ENCODE assay signal across 8 cellular contexts in genomic region chr10:63630928-63631685, GRCh38.
A peak's percentile ranks its signal among the peaks of the same experiment; 100 is the strongest.
DNase-seq lines count a peak whose midpoint lies in the region; ATAC-seq, FAIRE-seq and TF ChIP-seq lines count a peak whose summit lies in the region.

No MANE protein-coding gene starts in this region.

- no TSS peak for BruUV-seq in HepG2 (replicated peaks; lab: Mats Ljungman, UMichigan)

- peak overlapping the region; percentile 64 for H3K9ac ChIP-seq in HepG2 (ENCODE audit: insufficient read depth, low read depth, low read length)

- H3K27ac ChIP-seq in HepG2 (ENCODE audit: extremely low read length, insufficient read depth, low read length): no peak overlapping the region
- peak overlapping the region; percentile 94 to 98 for H3K27ac ChIP-seq in tibial artery

- TF ChIP-seq RAD21 in HepG2 (CRISPR knock-in tag; IDR thresholded peaks at IDR 0.05): no peak

- peak overlapping the region; percentile 99 for H3K4me3 Mint-ChIP-seq in activated naive CD4-positive, alpha-beta T cell treated with anti-CD3 and anti-CD28 coated beads, Interleukin-2, amount 50 U/mL, for 24 hours

- TF ChIP-seq CTCF in HepG2 (CRISPR knock-in tag; IDR thresholded peaks at IDR 0.05) (no peak), tibial artery (IDR thresholded peaks at IDR 0.05) (no peak)

- no peak overlapping the region for H3K27ac Mint-ChIP-seq in activated naive CD4-positive, alpha-beta T cell treated with anti-CD3 and anti-CD28 coated beads, Interleukin-2, amount 50 U/mL, for 24 hours

- peak overlapping the region; percentile 70 to 85 (median 75) for H3K4me3 ChIP-seq in HepG2 (replicated peaks in 1 of 3; ENCODE audit: insufficient read depth in 1 of 3, low read depth in 2 of 3, low read length in 3 of 3)
- H3K4me3 ChIP-seq in tibial artery: peak overlapping the region; percentile 60 to 78

- H3K27me3 ChIP-seq in HepG2 (ENCODE audit: control insufficient read depth in 1 of 2, insufficient read depth in 2 of 2, low read length in 2 of 2): no peaks in the 10 kb centered on the region; a peak in 1 of 5 replicates
- H3K27me3 ChIP-seq in tibial artery: no peaks in the 10 kb centered on the region

- no peaks in the 10 kb centered on the region for H3K36me3 Mint-ChIP-seq in activated naive CD4-positive, alpha-beta T cell treated with anti-CD3 and anti-CD28 coated beads, Interleukin-2, amount 50 U/mL, for 24 hours

- H3K79me2 ChIP-seq in HepG2 (ENCODE audit: insufficient read depth, low read length): no peaks in the 10 kb centered on the region

- FAIRE-seq in HepG2 (lab: Jason Lieb, UNC) (no peak), GM12891 (lab: Jason Lieb, UNC) (no peak)

- POLR2A ChIA-PET in HepG2 (lab: Yijun Ruan, JAX): interaction anchor here (1.1 to 3.2 kb wide), 5 partner anchors 109 to 464 kb away, joined by 3 to 27 read pairs (median 7); partner anchors contain the start of gene JMJD1C

- intact Hi-C loops in HepG2 (cut with micrococcal nuclease; ENCODE audit: unreplicated experiment): no loop called here
- intact Hi-C loops in tibial artery (cut with DNase I; ENCODE audit: low total_unique reads): loop anchor here (5.0 kb wide), 1 partner anchor 81 kb away; no protein-coding TSS in a partner anchor

- DNase-seq in activated naive CD4-positive, alpha-beta T cell treated with Interleukin-2 at 50 U/mL for 16 hours: no peak
- peak; percentile 26 for DNase-seq in astrocyte of the hippocampus (ENCODE audit: low read depth, low spot score)
- DNase-seq in HepG2 (ENCODE audit: low spot score): no peak
- no peak for DNase-seq in tibial artery
- no peak for DNase-seq in GM12891 (ENCODE audit: insufficient read length, low spot score)
- no peak for DNase-seq in SKM-1 (lab: John Stamatoyannopoulos, UW; ENCODE audit: unreplicated experiment)

- no peaks in the 10 kb centered on the region for H3K9me3 ChIP-seq in HepG2 (ENCODE audit: low read length)
- no peaks in the 10 kb centered on the region for H3K9me3 ChIP-seq in tibial artery

- in situ Hi-C loops in HepG2 (cut with HindIII; ENCODE audit: extremely low pct_ligation_motif_present, low pct_unique_long_range_greater_than_20kb): loop anchor here (5.0 to 10.0 kb wide), 3 partner anchors 84 to 464 kb away; no protein-coding TSS in a partner anchor

- TF ChIP-seq POLR2A in HepG2 (IDR thresholded peaks at IDR 0.05; ENCODE audit: insufficient read depth in 1 of 2, low read depth in 2 of 2, low read length in 2 of 2): no peak
- TF ChIP-seq POLR2A in GM12891 (IDR thresholded peaks at IDR 0.05; ENCODE audit: low read depth, low read length): no peak

- 10% methylated on average over 19 of the region's 20 CpGs for WGBS in HepG2 (ENCODE audit: low lambda C conversion rate)

- H3K4me2 ChIP-seq in HepG2 (ENCODE audit: low read depth, low read length): peak overlapping the region; percentile 96

- TF ChIP-seq EP300 in HepG2 (IDR thresholded peaks at IDR 0.05; ENCODE audit: low read depth in 2 of 2, low read length in 2 of 2): no peak
- no peak for TF ChIP-seq EP300 in HepG2 (CRISPR knock-in tag; IDR thresholded peaks at IDR 0.05; ENCODE audit: borderline replicate concordance)

- ATAC-seq in HepG2: no peak
- ATAC-seq in HG03565 (IDR thresholded peaks at IDR 0.05; ENCODE audit: unreplicated experiment): no peak

- CTCF ChIA-PET in HepG2 (lab: Yijun Ruan, JAX; ENCODE audit: low intra/inter-chr PET ratio, low total read pairs): no interaction called here

- H4K20me1 ChIP-seq in HepG2 (ENCODE audit: insufficient read depth, low read length): no peaks in the 10 kb centered on the region

- no peaks in the 10 kb centered on the region for H3K27me3 Mint-ChIP-seq in activated naive CD4-positive, alpha-beta T cell treated with anti-CD3 and anti-CD28 coated beads, Interleukin-2, amount 50 U/mL, for 24 hours

- H3K4me1 ChIP-seq in HepG2 (ENCODE audit: insufficient read depth, low read length) (peaks cover 30% of the 10 kb centered on the region), tibial artery (peaks cover 0 to 24% (median 16%) of the 10 kb centered on the region in 4 donors)

- H3K4me1 Mint-ChIP-seq in activated naive CD4-positive, alpha-beta T cell treated with anti-CD3 and anti-CD28 coated beads, Interleukin-2, amount 50 U/mL, for 24 hours: peaks cover 35% of the 10 kb centered on the region

- no peak overlapping the region for H2AFZ ChIP-seq in HepG2 (ENCODE audit: low read length)

- H3K36me3 ChIP-seq in HepG2 (replicated peaks in 1 of 2; ENCODE audit: control insufficient read depth in 1 of 2, insufficient read depth in 2 of 2, low read length in 2 of 2) (no peaks in the 10 kb centered on the region), tibial artery (no peaks in the 10 kb centered on the region)

- H3K9me3 Mint-ChIP-seq in activated naive CD4-positive, alpha-beta T cell treated with anti-CD3 and anti-CD28 coated beads, Interleukin-2, amount 50 U/mL, for 24 hours: no peaks in the 10 kb centered on the region

TF ChIP-seq in HepG2, 621 proteins besides CTCF, POLR2A, EP300 and RAD21:
- TF ChIP-seq ZNF770 (CRISPR knock-in tag; IDR thresholded peaks at IDR 0.05) (peak; percentile 59; the same call in 1 of the 2 replicates), ZNF253 (CRISPR knock-in tag; IDR thresholded peaks at IDR 0.05; ENCODE audit: borderline replicate concordance) (0 out of 2 replicates have a peak, but pooled peaks have one; percentile 7), STAG1 (CRISPR knock-in tag; IDR thresholded peaks at IDR 0.05) (no peak), FOXO4 (CRISPR knock-in tag; conservative IDR thresholded peaks at IDR 0.05) (0 out of 2 replicates have a peak, but pooled peaks have one; percentile 74)

TF ChIP-seq in GM12891, 5 proteins besides CTCF, POLR2A, EP300 and RAD21:
- TF ChIP-seq POU2F2 (IDR thresholded peaks at IDR 0.05; ENCODE audit: low read depth, low read length) (no peak), TAF1 (IDR thresholded peaks at IDR 0.05; ENCODE audit: low read depth, low read length) (no peak), SPI1 (IDR thresholded peaks at IDR 0.05; ENCODE audit: low read depth, low read length) (no peak), PAX5 (IDR thresholded peaks at IDR 0.05; ENCODE audit: insufficient read depth, low read length, severe bottlenecking) (no peak), POLR2AphosphoS5 (IDR thresholded peaks at IDR 0.05; ENCODE audit: low read depth, low read length) (no peak)
TF ChIP-seq in GM12891: peak in this region for 0.
